8 cellular contexts compared by ENCODE assay signal in genomic region chr14:93333631-93334095, GRCh38. TPM values are rescaled to one million over a fixed set of nuclear protein-coding genes. Genes with fewer than 3 reads are reported as not detected.
DNase-seq lines count a peak whose midpoint lies in the region; ATAC-seq, FAIRE-seq and TF ChIP-seq lines count a peak whose summit lies in the region.

No MANE protein-coding gene starts in this region.

- H3K27me3 ChIP-seq in HUES6 (ENCODE audit: control insufficient read depth, insufficient read depth, low read length), result no peaks in the 10 kb centered on the region

- H3K9ac ChIP-seq in HUES6 (ENCODE audit: low read length), result peak overlapping the region; percentile 74

- H3K4me3 ChIP-seq in A549, result peak overlapping the region; percentile 84
- H3K4me3 ChIP-seq in HUES6 (ENCODE audit: low read depth, low read length), result peak overlapping the region; percentile 95
- H3K4me3 ChIP-seq in mesodermal cell (ENCODE audit: extremely low read depth, insufficient read depth, low read length, poor library complexity, severe bottlenecking), result peak overlapping the region; percentile 91

- TF ChIP-seq CTCF in A549 (IDR thresholded peaks at IDR 0.05) (no peak), MCF 10A (IDR thresholded peaks at IDR 0.05; ENCODE audit: unreplicated experiment) (no peak)

- POLR2A ChIA-PET in A549 (lab: Yijun Ruan, JAX) (no interaction called here), MCF 10A (lab: Yijun Ruan, JAX) (interaction anchor here (0.7 to 1.1 kb wide), 2 partner anchors 13 to 75 kb away, joined by 3 read pairs; no protein-coding TSS in a partner anchor)

- H3K4me1 ChIP-seq in A549 (peaks cover 30% of the 10 kb centered on the region), HUES6 (ENCODE audit: control insufficient read depth, insufficient read depth, low read length) (peaks cover 24% of the 10 kb centered on the region), mesodermal cell (ENCODE audit: control insufficient read depth, insufficient read depth, low read length, poor library complexity, severe bottlenecking) (no peaks in the 10 kb centered on the region)

- CTCF ChIA-PET in A549 (lab: Yijun Ruan, JAX), result no interaction called here
- CTCF ChIA-PET in MCF 10A (lab: Yijun Ruan, JAX), result no interaction called here

- peaks cover 7% of the 10 kb centered on the region for H3K36me3 Mint-ChIP-seq in MCF 10A (ENCODE audit: insufficient read depth, unreplicated experiment)

- TF ChIP-seq POLR2A in A549 (IDR thresholded peaks at IDR 0.05; ENCODE audit: low read length), result no peak

- ATAC-seq in A549 (no peak), HG03108 (IDR thresholded peaks at IDR 0.05; ENCODE audit: unreplicated experiment) (no peak), HG03565 (IDR thresholded peaks at IDR 0.05; ENCODE audit: unreplicated experiment) (no peak)

- TF ChIP-seq EP300 in A549 (IDR thresholded peaks at IDR 0.05), result no peak

- no peak for FAIRE-seq in A549 (lab: Jason Lieb, UNC)

- intact Hi-C loops in MCF 10A (cut with micrococcal nuclease), result no loop called here

- H3K27ac ChIP-seq in A549 (peak overlapping the region; percentile 91 to 99), HUES6 (ENCODE audit: low read depth, low read length) (no peak overlapping the region), mesodermal cell (ENCODE audit: low read depth, low read length, severe bottlenecking) (peak overlapping the region; percentile 96)

- DNase-seq in A549 (ENCODE audit: low read depth in 1 of 2, low spot score in 1 of 2) (no peak), MCF 10A (ENCODE audit: unreplicated experiment) (no peak)
- no peak for DNase-seq in stimulated activated CD4-positive, alpha-beta T cell treated with anti-CD3 and anti-CD28 coated beads, Interleukin-15, amount 100 ng/mL, for 24 hours
- DNase-seq in activated CD4-positive, alpha-beta T cell treated with anti-CD3 and anti-CD28 coated beads, Interleukin-2, amount 50 U/mL, for 48 hours, result no peak

- no peaks in the 10 kb centered on the region for H3K36me3 ChIP-seq in HUES6 (ENCODE audit: control insufficient read depth, insufficient read depth, low read length)
- H3K36me3 ChIP-seq in mesodermal cell (ENCODE audit: control insufficient read depth, insufficient read depth, low read length), result peaks cover 3% of the 10 kb centered on the region

- no peak for TF ChIP-seq RAD21 in A549 (conservative IDR thresholded peaks at IDR 0.05 in 1 of 2, IDR thresholded peaks at IDR 0.05 in 1 of 2)

- H3K27me3 Mint-ChIP-seq in MCF 10A (ENCODE audit: insufficient read depth, unreplicated experiment), result no peaks in the 10 kb centered on the region

- WGBS in A549 (ENCODE audit: missing lambda C conversion rate), result 12% methylated on average over 7 of the region's 7 CpGs
- whole genome bisulfite sequencing in mesodermal cell (ENCODE audit: insufficient coverage in 2 of 2), 2 experiments, result 16% methylated on average over 6 of the region's 7 CpGs; no CpG with 5 or more reads in 1 of the 2 experiments

- H3K4me1 Mint-ChIP-seq in MCF 10A (ENCODE audit: insufficient read depth, unreplicated experiment), result peaks cover 28% of the 10 kb centered on the region

- peak overlapping the region; percentile 92 for H3K4me3 Mint-ChIP-seq in MCF 10A (ENCODE audit: unreplicated experiment)

- no peaks in the 10 kb centered on the region for H3K9me3 Mint-ChIP-seq in MCF 10A (ENCODE audit: unreplicated experiment)

- H3K27ac Mint-ChIP-seq in MCF 10A (ENCODE audit: low read depth, unreplicated experiment), result peak overlapping the region; percentile 94

- H3K9me3 ChIP-seq in A549 (no peaks in the 10 kb centered on the region; the same call in 2 of the 3 replicates), HUES6 (ENCODE audit: control insufficient read depth, insufficient read depth, low read depth, low read length) (peaks cover 17% of the 10 kb centered on the region), mesodermal cell (ENCODE audit: control insufficient read depth, low read length) (peaks cover 8% of the 10 kb centered on the region)

- peak overlapping the region; percentile 97 for H3K4me2 ChIP-seq in A549

- BruUV-seq in MCF 10A (replicated peaks; lab: Mats Ljungman, UMichigan), result TSS peak; percentile 42

TF ChIP-seq in A549, 52 proteins besides CTCF, POLR2A, EP300 and RAD21:
- TF ChIP-seq HES2 (IDR thresholded peaks at IDR 0.05) (no peak), MAX (IDR thresholded peaks at IDR 0.05) (0 out of 2 replicates have a peak, but pooled peaks have one; percentile 11), REST (IDR thresholded peaks at IDR 0.05) (no peak), PHF8 (IDR thresholded peaks at IDR 0.05; ENCODE audit: borderline replicate concordance, low read depth) (no peak), SMC3 (IDR thresholded peaks at IDR 0.05) (no peak), E2F6 (IDR thresholded peaks at IDR 0.05; ENCODE audit: borderline replicate concordance, low read depth) (no peak), ZSCAN20 (CRISPR knock-in tag; IDR thresholded peaks at IDR 0.05) (no peak), NPAS2 (CRISPR knock-in tag; IDR thresholded peaks at IDR 0.05; ENCODE audit: borderline replicate concordance) (no peak)

RNA-seq across cellular contexts. Expression of gene BTBD7, which starts 0.8 kb away (rescaled TPM):
- polyA plus RNA-seq in A549 (2011; rRNA removed), result 17.4 and 18.9 TPM in 2 replicates
- polyA plus RNA-seq in A549 (2012; cell fraction: cytosol; rRNA removed), result 7.8 and 9.5 TPM in 2 replicates
- polyA plus RNA-seq in A549 (2012; cell fraction: nucleus; rRNA removed), result 8.5 and 8.6 TPM in 2 replicates
- polyA plus RNA-seq in A549 (2017; fragmentation: RNase III; extraction: RNeasy Plus Mini Kit Qiagen cat#74134 plus additional on column Dnase treatment), result 11.1 to 11.5 TPM (median 11.4 TPM) in 3 replicates
- polyA minus RNA-seq in A549 (2011; rRNA and poly(A)+ RNA removed), result 38.1 and 42.6 TPM in 2 replicates
- total RNA-seq in MCF 10A (2022), result 32.5 and 45.4 TPM in 2 replicates
- 19.1 TPM for polyA plus RNA-seq in mesodermal cell (2013, experiment 1 of 2)
- 19.3 TPM for polyA plus RNA-seq in mesodermal cell (2013, experiment 2 of 2)

RNA-seq across cellular contexts. Expression of gene COX8C, which starts 13.3 kb away (rescaled TPM):
- polyA plus RNA-seq in A549 (2011; rRNA removed), result not detected in 2 replicates
- polyA plus RNA-seq in A549 (2012; cell fraction: cytosol; rRNA removed), result not detected in 2 replicates
- not detected in 2 replicates for polyA plus RNA-seq in A549 (2012; cell fraction: nucleus; rRNA removed)
- not detected in 3 replicates for polyA plus RNA-seq in A549 (2017; fragmentation: RNase III; extraction: RNeasy Plus Mini Kit Qiagen cat#74134 plus additional on column Dnase treatment)
- not detected in 2 replicates for polyA minus RNA-seq in A549 (2011; rRNA and poly(A)+ RNA removed)
- total RNA-seq in MCF 10A (2022), result not detected in 2 replicates
- not detected for polyA plus RNA-seq in mesodermal cell (2013, experiment 1 of 2)
- not detected for polyA plus RNA-seq in mesodermal cell (2013, experiment 2 of 2)
